In the genomic region with DNA sequence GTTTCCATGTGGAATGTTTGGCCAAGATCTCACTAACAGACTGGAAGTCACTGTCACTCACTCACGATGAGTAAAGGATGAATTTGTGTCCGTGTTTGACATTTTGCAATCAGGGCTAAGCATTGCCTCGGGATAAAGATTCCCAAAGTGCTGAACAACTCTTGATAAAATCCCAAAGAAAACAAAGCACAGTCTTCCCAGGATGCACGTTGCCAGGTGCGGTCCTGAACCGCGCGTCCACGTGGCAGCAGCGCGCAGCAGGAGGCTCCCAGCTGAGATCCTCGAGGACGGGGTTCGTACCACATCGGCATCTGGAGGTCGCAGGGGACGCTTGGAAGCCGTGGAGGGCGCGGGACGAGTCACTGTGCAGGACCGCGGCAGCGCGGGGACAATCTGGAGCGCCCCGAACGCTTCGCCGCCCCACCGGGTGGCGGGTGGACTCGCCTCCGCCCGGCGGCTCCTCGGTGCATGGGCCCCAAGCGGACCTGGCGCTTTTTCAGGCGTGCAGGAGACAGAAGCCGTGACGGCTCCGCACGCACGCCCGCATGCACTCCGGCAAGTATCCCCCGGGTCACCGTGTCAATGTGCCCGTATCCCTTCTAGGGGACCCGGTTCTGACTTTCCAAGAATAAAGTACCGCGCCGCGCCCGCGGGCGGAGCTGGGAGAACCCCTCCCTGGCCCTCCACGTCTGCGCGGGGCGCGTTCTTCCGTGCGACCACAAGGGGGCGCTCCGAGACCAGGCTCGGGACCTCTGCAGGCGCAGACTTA, we compare ENCODE assay signal across 8 cellular contexts. TPM values are rescaled to one million over a fixed set of nuclear protein-coding genes. Genes with fewer than 3 reads are reported as not detected.
A peak's percentile ranks its signal among the peaks of the same experiment; 100 is the strongest.
DNase-seq lines count a peak whose midpoint lies in the region; ATAC-seq, FAIRE-seq and TF ChIP-seq lines count a peak whose summit lies in the region.

No MANE protein-coding gene starts in this region.

- H3K4me3 ChIP-seq in GM23338 (peak overlapping the region; percentile 59), Loucy (ENCODE audit: low read length, poor library complexity, severe bottlenecking) (peak overlapping the region; percentile 70)

- no peaks in the 10 kb centered on the region for H3K79me2 ChIP-seq in GM23338 (replicated peaks; ENCODE audit: insufficient read depth)
- no peaks in the 10 kb centered on the region for H3K79me2 ChIP-seq in Loucy (ENCODE audit: insufficient read depth, low read length)

- peak; percentile 92 for ATAC-seq in GM23338

- no peak overlapping the region for H3K27ac Mint-ChIP-seq in GM23338
- no peak overlapping the region for H3K27ac Mint-ChIP-seq in glutamatergic neuron (ENCODE audit: unreplicated experiment)

- H3F3A ChIP-seq in GM23338 (replicated peaks; ENCODE audit: low read depth), result peaks cover 5% of the 10 kb centered on the region; the same call in 1 of the 2 replicates
- no peaks in the 10 kb centered on the region for H3F3A ChIP-seq in Loucy (ENCODE audit: low read depth)

- H4K20me1 ChIP-seq in GM23338 (replicated peaks; ENCODE audit: insufficient read depth) (no peaks in the 10 kb centered on the region), Loucy (ENCODE audit: insufficient read depth, low read length, poor library complexity, severe bottlenecking) (no peaks in the 10 kb centered on the region)

- peak overlapping the region; percentile 81 for H3K4me2 ChIP-seq in GM23338
- H3K4me2 ChIP-seq in Loucy (ENCODE audit: low read depth, low read length, poor library complexity, severe bottlenecking), result peak overlapping the region; percentile 76

- H3K4me1 Mint-ChIP-seq in GM23338 (peaks cover 23% of the 10 kb centered on the region), glutamatergic neuron (ENCODE audit: low read depth, unreplicated experiment) (peaks cover 18% of the 10 kb centered on the region)

- H3K9me3 Mint-ChIP-seq in GM23338, result no peaks in the 10 kb centered on the region
- peaks cover 12% of the 10 kb centered on the region for H3K9me3 Mint-ChIP-seq in glutamatergic neuron (ENCODE audit: unreplicated experiment)

- peak overlapping the region; percentile 39 for H3K9ac ChIP-seq in Loucy (ENCODE audit: low read depth, low read length, poor library complexity, severe bottlenecking)

- H3K27me3 Mint-ChIP-seq in GM23338 (ENCODE audit: insufficient read depth, low read depth, poor library complexity), result peaks cover 26% of the 10 kb centered on the region
- H3K27me3 Mint-ChIP-seq in glutamatergic neuron (ENCODE audit: unreplicated experiment), result peaks cover 10% of the 10 kb centered on the region

- H3K4me1 ChIP-seq in GM23338 (ENCODE audit: insufficient read depth) (no peaks in the 10 kb centered on the region), Loucy (ENCODE audit: insufficient read depth, low read length, poor library complexity, severe bottlenecking) (peaks cover 8% of the 10 kb centered on the region)

- H3K36me3 ChIP-seq in GM23338 (ENCODE audit: insufficient read depth) (no peaks in the 10 kb centered on the region), Loucy (ENCODE audit: insufficient read depth, low read length) (no peaks in the 10 kb centered on the region)

- intact Hi-C loops in posterior vena cava (cut with DNase I), result no loop called here

- no peak for FAIRE-seq in D721Med (lab: Jason Lieb, UNC)

- H3K4me3 Mint-ChIP-seq in GM23338 (peak overlapping the region; percentile 73), glutamatergic neuron (ENCODE audit: unreplicated experiment) (peak overlapping the region; percentile 83)

- peak; percentile 93 for TF ChIP-seq CTCF in D721Med (IDR thresholded peaks at IDR 0.05; ENCODE audit: insufficient read depth, missing control alignments)
- peak; percentile 91 to 98 for TF ChIP-seq CTCF in GM23338 (conservative IDR thresholded peaks at IDR 0.05; ENCODE audit: low read depth in 2 of 2)
- peak; percentile 96 for TF ChIP-seq CTCF in Loucy (conservative IDR thresholded peaks at IDR 0.05; ENCODE audit: low read length)
- peak; percentile 100 for TF ChIP-seq CTCF in glutamatergic neuron (IDR thresholded peaks at IDR 0.05; ENCODE audit: partially characterized antibody, unreplicated experiment)

- no peak overlapping the region for H3K27ac ChIP-seq in GM23338 (ENCODE audit: low read depth)

- no peak for DNase-seq in D721Med (ENCODE audit: insufficient read length, low spot score)
- peak; percentile 91 for DNase-seq in GM23338 (ENCODE audit: low spot score)
- DNase-seq in activated T-helper 1 cell treated with anti-CD3 and anti-CD28 coated beads, Interleukin-2, amount 50 U/mL, for 16 hours (ENCODE audit: low read depth in 1 of 2, low spot score in 1 of 2), result peak; percentile 83 to 89
- DNase-seq in glutamatergic neuron, result peak; percentile 95
- peak; percentile 97 for DNase-seq in posterior vena cava (ENCODE audit: low spot score)
- DNase-seq in ureter (ENCODE audit: low spot score), result peak; percentile 90
- no peak for DNase-seq in anterior cingulate cortex (lab: John Stamatoyannopoulos, UW)

- H3K9me2 ChIP-seq in GM23338 (ENCODE audit: insufficient read depth), result no peaks in the 10 kb centered on the region
- no peaks in the 10 kb centered on the region for H3K9me2 ChIP-seq in Loucy (replicated peaks; ENCODE audit: low read depth, low read length)

- no peaks in the 10 kb centered on the region for H3K9me3 ChIP-seq in Loucy (ENCODE audit: insufficient read depth, low read depth, low read length)

- H3K36me3 Mint-ChIP-seq in GM23338 (ENCODE audit: low read depth) (no peaks in the 10 kb centered on the region; the same call in 2 of the 3 replicates), glutamatergic neuron (ENCODE audit: unreplicated experiment) (no peaks in the 10 kb centered on the region)

- H3K27me3 ChIP-seq in GM23338 (ENCODE audit: insufficient read depth) (peaks cover 24% of the 10 kb centered on the region), Loucy (ENCODE audit: insufficient read depth, low read length, poor library complexity, severe bottlenecking) (peaks cover 6% of the 10 kb centered on the region)

- H2AFZ ChIP-seq in GM23338 (peak overlapping the region; percentile 97), Loucy (ENCODE audit: low read length) (peak overlapping the region; percentile 88)

TF ChIP-seq in GM23338, 12 proteins besides CTCF, POLR2A, EP300 and RAD21:
- TF ChIP-seq CREB1 (CRISPR knock-in tag; IDR thresholded peaks at IDR 0.05; ENCODE audit: low read depth) (0 out of 2 replicates have a peak, but pooled peaks have one; percentile 57), REST (IDR thresholded peaks at IDR 0.05; ENCODE audit: unreplicated experiment) (no peak), POLR2AphosphoS5 (IDR thresholded peaks at IDR 0.05; ENCODE audit: low read depth) (no peak)

RNA-seq across cellular contexts. Expression of gene CPN2, which starts 17.7 kb away (rescaled TPM):
- total RNA-seq in GM23338 (2014; rRNA removed; shearing (Covaris generic)), result 0.14 TPM in 1 of 2 replicates, not detected in the other
- 0.10 TPM in 1 of 2 replicates, not detected in the other for polyA plus RNA-seq in GM23338 (2016; fragmentation: Nextera tagmentation; extraction: Ambion mirVana)
- total RNA-seq in glutamatergic neuron (ENCODE audit: unreplicated experiment) (not detected), posterior vena cava (under 1 TPM in 1 of 2 donors, not detected in 1; 0.14 TPM), ureter (not detected)

RNA-seq across cellular contexts. Expression of gene LRRC15, which starts 36.1 kb away (rescaled TPM):
- total RNA-seq in GM23338 (2014; rRNA removed; shearing (Covaris generic)), result 0.14 TPM in 1 of 2 replicates, not detected in the other
- polyA plus RNA-seq in GM23338 (2016; fragmentation: Nextera tagmentation; extraction: Ambion mirVana), result 0.05 TPM in 1 of 2 replicates, not detected in the other
- not detected for total RNA-seq in glutamatergic neuron (ENCODE audit: unreplicated experiment)
- total RNA-seq in posterior vena cava, result 1 to 10 TPM; 2.3 to 3.0 TPM
- total RNA-seq in ureter, result 0.29 TPM

Comparison
In these comparisons a context has a peak if more than half of its experiments do, and no peak if none do; other contexts are left out.
1. DNase-seq: peak in GM23338 (single experiment), activated T-helper 1 cell treated with anti-CD3 and anti-CD28 coated beads, Interleukin-2, amount 50 U/mL, for 16 hours (2 of 2), glutamatergic neuron (single experiment), posterior vena cava (single experiment) and ureter (single experiment); none in D721Med (single experiment) and anterior cingulate cortex (0 of 58).
2. Peak in every context shown above with its lines, with median percentiles within 50 percentile points of each other: CTCF ChIP-seq.